ENCODE assay signal across 9 cellular contexts in genomic region chr19:18771328-18772242, GRCh38. TPM values are rescaled to one million over a fixed set of nuclear protein-coding genes. Genes with fewer than 3 reads are reported as not detected.
DNase-seq lines count a peak whose midpoint lies in the region; ATAC-seq and TF ChIP-seq lines count a peak whose summit lies in the region.
"Had no signal": no experiment of that assay in that cellular context is flagged by ENCODE, and none has a peak within 500 bp of the region (broad histone marks: within the 10 kb centered on the region; RNA-seq: fewer than 3 reads in every experiment).

No MANE protein-coding gene starts in this region.

- TF ChIP-seq CTCF in GM12875 (IDR thresholded peaks at IDR 0.05; ENCODE audit: borderline replicate concordance, insufficient read depth, low read depth, low read length) (peak; percentile 40; the same call in 1 of the 2 replicates), glutamatergic neuron (IDR thresholded peaks at IDR 0.05; ENCODE audit: partially characterized antibody, unreplicated experiment) (peak; percentile 29)

- H3K4me3 ChIP-seq in BLaER1 (no peak overlapping the region), GM12875 (ENCODE audit: low read depth, low read length) (no peak overlapping the region)

- no peak overlapping the region for H3K9ac ChIP-seq in BLaER1

- peaks cover 11% of the 10 kb centered on the region for H3K4me1 Mint-ChIP-seq in glutamatergic neuron (ENCODE audit: low read depth, unreplicated experiment)
- H3K4me1 Mint-ChIP-seq: stimulated activated naive CD8-positive, alpha-beta T cell treated with anti-CD3 and anti-CD28 coated beads, Interleukin-15, amount 100 ng/mL, for 72 hours had no signal

- H3K4me1 ChIP-seq in BLaER1, result peaks cover 34% of the 10 kb centered on the region

- peaks cover 8% of the 10 kb centered on the region for H3K9me3 Mint-ChIP-seq in glutamatergic neuron (ENCODE audit: unreplicated experiment)
- H3K9me3 Mint-ChIP-seq: stimulated activated naive CD8-positive, alpha-beta T cell treated with anti-CD3 and anti-CD28 coated beads, Interleukin-15, amount 100 ng/mL, for 72 hours had no signal

- H3K9me3 ChIP-seq in BLaER1, result no peaks in the 10 kb centered on the region

- peaks cover 17% of the 10 kb centered on the region; the same call in 1 of the 2 replicates for H3K36me3 ChIP-seq in BLaER1

- DNase-seq in RPMI8226 (peak; percentile 59), glutamatergic neuron (peak; percentile 38), COLO829 (ENCODE audit: low spot score) (no peak), kidney glomerular epithelial cell (lab: John Stamatoyannopoulos, UW) (no peak), T-helper 9 cell (no peak)
- DNase-seq: stimulated activated naive CD8-positive, alpha-beta T cell treated with anti-CD3 and anti-CD28 coated beads, Interleukin-15, amount 100 ng/mL, for 72 hours had no signal

- H3K4me2 ChIP-seq in BLaER1, result peak overlapping the region; percentile 47

- H3K36me3 Mint-ChIP-seq in glutamatergic neuron (ENCODE audit: unreplicated experiment), result no peaks in the 10 kb centered on the region

- peaks cover 52% of the 10 kb centered on the region for H4K20me1 ChIP-seq in BLaER1

- H3K27ac ChIP-seq in BLaER1, result no peak overlapping the region

- no peak overlapping the region for H3K27ac Mint-ChIP-seq in glutamatergic neuron (ENCODE audit: unreplicated experiment)

- no peak for ATAC-seq in GM21529 (IDR thresholded peaks at IDR 0.05; ENCODE audit: unreplicated experiment)
- ATAC-seq: stimulated activated naive CD8-positive, alpha-beta T cell treated with anti-CD3 and anti-CD28 coated beads, Interleukin-15, amount 100 ng/mL, for 72 hours had no signal

- H3K27me3 ChIP-seq in BLaER1, result peaks cover 9% of the 10 kb centered on the region

- H3K4me3 Mint-ChIP-seq in glutamatergic neuron (ENCODE audit: unreplicated experiment), result no peak overlapping the region
- H3K4me3 Mint-ChIP-seq: stimulated activated naive CD8-positive, alpha-beta T cell treated with anti-CD3 and anti-CD28 coated beads, Interleukin-15, amount 100 ng/mL, for 72 hours had no signal

- H3K27me3 Mint-ChIP-seq in glutamatergic neuron (ENCODE audit: unreplicated experiment), result peaks cover 13% of the 10 kb centered on the region
- H3K27me3 Mint-ChIP-seq: stimulated activated naive CD8-positive, alpha-beta T cell treated with anti-CD3 and anti-CD28 coated beads, Interleukin-15, amount 100 ng/mL, for 72 hours had no signal

RNA-seq across cellular contexts. Expression of gene COMP, which starts 19.5 kb away (rescaled TPM):
- total RNA-seq in glutamatergic neuron (ENCODE audit: unreplicated experiment), result not detected

Comparison
In these comparisons a context has a peak if more than half of its experiments do, and no peak if none do; other contexts are left out.
1. DNase-seq: peak in RPMI8226 (single experiment) and glutamatergic neuron (single experiment); none in COLO829 (single experiment), kidney glomerular epithelial cell (single experiment) and T-helper 9 cell (single experiment).